ENCODE assay signal across 13 cellular contexts in genomic region chr1:223717123-223717522, GRCh38. TPM values are rescaled to one million over a fixed set of nuclear protein-coding genes. Genes with fewer than 3 reads are reported as not detected.
DNase-seq lines count a peak whose midpoint lies in the region; ATAC-seq and TF ChIP-seq lines count a peak whose summit lies in the region.
"Had no signal": no experiment of that assay in that cellular context is flagged by ENCODE, and none has a peak within 500 bp of the region (broad histone marks: within the 10 kb centered on the region; RNA-seq: fewer than 3 reads in every experiment).

No MANE protein-coding gene starts in this region.

- peaks cover 64% of the 10 kb centered on the region for H3K4me1 ChIP-seq in CD8-positive, alpha-beta T cell (ENCODE audit: insufficient read depth, low read length)
- H3K4me1 ChIP-seq in MM.1S (ENCODE audit: low read length) = peaks cover 56% of the 10 kb centered on the region

- H3K9ac ChIP-seq in MM.1S (ENCODE audit: low read length) = no peak overlapping the region

- peaks cover 34% of the 10 kb centered on the region for H3F3A ChIP-seq in MM.1S (ENCODE audit: insufficient read depth, low read length)

- no peaks in the 10 kb centered on the region for H3K9me2 ChIP-seq in MM.1S (replicated peaks; ENCODE audit: insufficient read depth, low read length)

- H3K4me2 ChIP-seq in MM.1S (ENCODE audit: low read depth, low read length) = peak overlapping the region; percentile 75

- H3K4me1 Mint-ChIP-seq in CD8-positive, alpha-beta T cell (ENCODE audit: low read depth) = peaks cover 75% of the 10 kb centered on the region
- H3K4me1 Mint-ChIP-seq in dendritic cell treated with granulocyte-macrophage colony-stimulating factor and Interleukin-4, amounts not matched to agents 40 ng/mL and 50 ng/mL, for 4 days (ENCODE audit: low read depth) = peaks cover 86% of the 10 kb centered on the region
- H3K4me1 Mint-ChIP-seq in natural killer cell treated with Interleukin-12 subunit alpha and Interleukin-12 subunit beta and Interleukin-15 and Interleukin-18, amount 100 ng/mL, for 72 hours (ENCODE audit: low read depth in 2 of 2) = peaks cover 64 to 66% of the 10 kb centered on the region in 2 donors

- DNase-seq in CD8-positive, alpha-beta T cell = no peak
- no peak for DNase-seq in MM.1S
- no peak for DNase-seq in natural killer cell treated with Interleukin-12 subunit alpha and Interleukin-12 subunit beta and Interleukin-15 and Interleukin-18, amount 100 ng/mL, for 72 hours (ENCODE audit: low spot score)
- no peak for DNase-seq in occipital lobe (lab: John Stamatoyannopoulos, UW)
- no peak for DNase-seq in NCI-H2029 (lab: John Stamatoyannopoulos, UW)
- DNase-seq in stimulated activated CD4-positive, alpha-beta T cell treated with anti-CD3 and anti-CD28 coated beads, Interleukin-4, amount 100 ng/mL, for 1 hour = no peak
- DNase-seq: NCI-H1092, NCI-H774, pancreas had no signal

- no peaks in the 10 kb centered on the region for H3K9me3 ChIP-seq in CD8-positive, alpha-beta T cell (ENCODE audit: low read length)
- no peaks in the 10 kb centered on the region for H3K9me3 ChIP-seq in MM.1S (replicated peaks; ENCODE audit: insufficient read depth, low read length)
- H3K9me3 ChIP-seq: pancreas had no signal

- H3K27ac ChIP-seq in CD8-positive, alpha-beta T cell (ENCODE audit: low read depth, low read length) = peak overlapping the region; percentile 20
- H3K27ac ChIP-seq in MM.1S (ENCODE audit: low read length) = peak overlapping the region; percentile 72; the same call in 1 of the 2 replicates
- H3K27ac ChIP-seq: pancreas had no signal

- TF ChIP-seq CTCF in CD8-positive, alpha-beta T cell (IDR thresholded peaks at IDR 0.05) = no peak
- TF ChIP-seq CTCF in MM.1S (IDR thresholded peaks at IDR 0.05; ENCODE audit: low read length) = no peak

- intact Hi-C loops in CD8-positive, alpha-beta T cell (cut with DNase I, micrococcal nuclease) = loop anchor here in 1 of 2 experiments (10.0 kb wide), 1 partner anchor 718 kb away; the partner anchor contains the start of gene WDR26
- intact Hi-C loops in dendritic cell treated with granulocyte-macrophage colony-stimulating factor and Interleukin-4, amounts not matched to agents 40 ng/mL and 50 ng/mL, for 4 days (cut with micrococcal nuclease) = loop anchor here (10.0 kb wide), 1 partner anchor 128 kb away; the partner anchor contains the start of gene TP53BP2

- ATAC-seq in CD8-positive, alpha-beta T cell = no peak
- ATAC-seq in natural killer cell treated with Interleukin-12 subunit alpha and Interleukin-12 subunit beta and Interleukin-15 and Interleukin-18, amount 100 ng/mL, for 72 hours = no peak
- ATAC-seq in GM19467 (IDR thresholded peaks at IDR 0.05; ENCODE audit: unreplicated experiment) = no peak
- ATAC-seq: pancreas had no signal

- CTCF ChIA-PET in CD8-positive, alpha-beta T cell (lab: Charles Lee) = interaction anchor here (0.9 to 6.2 kb wide), 4 partner anchors 18 to 33 kb away, joined by 3 to 60 read pairs (median 8); no protein-coding TSS in a partner anchor

- H2AFZ ChIP-seq in MM.1S (ENCODE audit: low read length) = no peak overlapping the region

- H3K79me2 ChIP-seq in MM.1S (ENCODE audit: low read length) = peaks cover 35% of the 10 kb centered on the region

- no peaks in the 10 kb centered on the region for H3K27me3 Mint-ChIP-seq in CD8-positive, alpha-beta T cell (ENCODE audit: low read depth)
- H3K27me3 Mint-ChIP-seq in dendritic cell treated with granulocyte-macrophage colony-stimulating factor and Interleukin-4, amounts not matched to agents 40 ng/mL and 50 ng/mL, for 4 days = no peaks in the 10 kb centered on the region
- no peaks in the 10 kb centered on the region for H3K27me3 Mint-ChIP-seq in natural killer cell treated with Interleukin-12 subunit alpha and Interleukin-12 subunit beta and Interleukin-15 and Interleukin-18, amount 100 ng/mL, for 72 hours
- H3K27me3 Mint-ChIP-seq: type B pancreatic cell had no signal

- peak overlapping the region; percentile 12 for H3K4me3 ChIP-seq in CD8-positive, alpha-beta T cell (ENCODE audit: low read depth, low read length)
- no peak overlapping the region for H3K4me3 ChIP-seq in MM.1S (ENCODE audit: low read length)
- H3K4me3 ChIP-seq: pancreas had no signal

- H3K4me3 Mint-ChIP-seq in CD8-positive, alpha-beta T cell = peak overlapping the region; percentile 74
- peak overlapping the region; percentile 46 for H3K4me3 Mint-ChIP-seq in dendritic cell treated with granulocyte-macrophage colony-stimulating factor and Interleukin-4, amounts not matched to agents 40 ng/mL and 50 ng/mL, for 4 days
- peak overlapping the region; percentile 86 for H3K4me3 Mint-ChIP-seq in natural killer cell treated with Interleukin-12 subunit alpha and Interleukin-12 subunit beta and Interleukin-15 and Interleukin-18, amount 100 ng/mL, for 72 hours
- H3K4me3 Mint-ChIP-seq: type B pancreatic cell had no signal

- H3K36me3 ChIP-seq in CD8-positive, alpha-beta T cell (ENCODE audit: insufficient read depth, low read length) = peaks cover 18% of the 10 kb centered on the region
- no peaks in the 10 kb centered on the region; the same call in 1 of the 2 replicates for H3K36me3 ChIP-seq in MM.1S (replicated peaks; ENCODE audit: insufficient read depth, low read length)

- H3K27me3 ChIP-seq in CD8-positive, alpha-beta T cell (ENCODE audit: insufficient read depth, low read length) = no peaks in the 10 kb centered on the region
- no peaks in the 10 kb centered on the region for H3K27me3 ChIP-seq in MM.1S (replicated peaks; ENCODE audit: insufficient read depth, low read length)
- H3K27me3 ChIP-seq: pancreas had no signal

- peak overlapping the region; percentile 94 for H3K27ac Mint-ChIP-seq in CD8-positive, alpha-beta T cell
- peak overlapping the region; percentile 81 for H3K27ac Mint-ChIP-seq in dendritic cell treated with granulocyte-macrophage colony-stimulating factor and Interleukin-4, amounts not matched to agents 40 ng/mL and 50 ng/mL, for 4 days
- peak overlapping the region; percentile 85 to 87 for H3K27ac Mint-ChIP-seq in natural killer cell treated with Interleukin-12 subunit alpha and Interleukin-12 subunit beta and Interleukin-15 and Interleukin-18, amount 100 ng/mL, for 72 hours
- H3K27ac Mint-ChIP-seq: type B pancreatic cell had no signal

- H3K9me3 Mint-ChIP-seq in CD8-positive, alpha-beta T cell = no peaks in the 10 kb centered on the region
- H3K9me3 Mint-ChIP-seq in dendritic cell treated with granulocyte-macrophage colony-stimulating factor and Interleukin-4, amounts not matched to agents 40 ng/mL and 50 ng/mL, for 4 days = no peaks in the 10 kb centered on the region
- no peaks in the 10 kb centered on the region for H3K9me3 Mint-ChIP-seq in natural killer cell treated with Interleukin-12 subunit alpha and Interleukin-12 subunit beta and Interleukin-15 and Interleukin-18, amount 100 ng/mL, for 72 hours
- H3K9me3 Mint-ChIP-seq: type B pancreatic cell had no signal

- peaks cover 41% of the 10 kb centered on the region for H3K36me3 Mint-ChIP-seq in CD8-positive, alpha-beta T cell
- peaks cover 69% of the 10 kb centered on the region for H3K36me3 Mint-ChIP-seq in dendritic cell treated with granulocyte-macrophage colony-stimulating factor and Interleukin-4, amounts not matched to agents 40 ng/mL and 50 ng/mL, for 4 days (ENCODE audit: low read depth)
- peaks cover 5% of the 10 kb centered on the region for H3K36me3 Mint-ChIP-seq in natural killer cell treated with Interleukin-12 subunit alpha and Interleukin-12 subunit beta and Interleukin-15 and Interleukin-18, amount 100 ng/mL, for 72 hours

- H4K20me1 ChIP-seq in MM.1S (ENCODE audit: insufficient read depth, low read length) = no peaks in the 10 kb centered on the region

- POLR2A ChIA-PET in CD8-positive, alpha-beta T cell (lab: Charles Lee) = interaction anchor here (1.1 to 2.1 kb wide), 6 partner anchors 8 to 129 kb away, joined by 3 to 6 read pairs (median 4); partner anchors contain the start of gene TP53BP2

RNA-seq across cellular contexts. Expression of gene CAPN2, which starts 4.8 kb away (rescaled TPM):
- 10 to 100 TPM; 83.0 to 84.7 TPM for total RNA-seq in CD8-positive, alpha-beta T cell
- 10 to 100 TPM; 29.2 to 39.1 TPM for total RNA-seq in natural killer cell treated with Interleukin-12 subunit alpha and Interleukin-12 subunit beta and Interleukin-15 and Interleukin-18, amount 100 ng/mL, for 72 hours
- total RNA-seq in occipital lobe = 41.5 TPM

RNA-seq across cellular contexts. Expression of gene CAPN8, which starts 51.6 kb away (rescaled TPM):
- total RNA-seq in CD8-positive, alpha-beta T cell = under 1 TPM; 0.42 to 0.43 TPM
- total RNA-seq in natural killer cell treated with Interleukin-12 subunit alpha and Interleukin-12 subunit beta and Interleukin-15 and Interleukin-18, amount 100 ng/mL, for 72 hours = not detected
- total RNA-seq in occipital lobe = not detected
- total RNA-seq: kidney epithelial cell had no signal
